1 cellular context compared by ENCODE assay signal in genomic region chr17:17818088-17818526, GRCh38.
TF ChIP-seq lines count a peak whose summit lies in the region.

No MANE protein-coding gene starts in this region.

TF ChIP-seq in GM23338, 12 proteins besides CTCF, POLR2A, EP300 and RAD21 (continued from another document):
- TF ChIP-seq ETS1 (IDR thresholded peaks at IDR 0.05): no peak
- TF ChIP-seq NANOG (IDR thresholded peaks at IDR 0.05; ENCODE audit: borderline replicate concordance): no peak
- TF ChIP-seq ZNF462 (CRISPR knock-in tag; IDR thresholded peaks at IDR 0.05): no peak
- TF ChIP-seq POLR2AphosphoS5 (IDR thresholded peaks at IDR 0.05; ENCODE audit: low read depth): no peak; the same call in 1 of the 2 replicates
TF ChIP-seq in GM23338: peak in this region for 0.
